8 cellular contexts compared by ENCODE assay signal in the genomic region with DNA sequence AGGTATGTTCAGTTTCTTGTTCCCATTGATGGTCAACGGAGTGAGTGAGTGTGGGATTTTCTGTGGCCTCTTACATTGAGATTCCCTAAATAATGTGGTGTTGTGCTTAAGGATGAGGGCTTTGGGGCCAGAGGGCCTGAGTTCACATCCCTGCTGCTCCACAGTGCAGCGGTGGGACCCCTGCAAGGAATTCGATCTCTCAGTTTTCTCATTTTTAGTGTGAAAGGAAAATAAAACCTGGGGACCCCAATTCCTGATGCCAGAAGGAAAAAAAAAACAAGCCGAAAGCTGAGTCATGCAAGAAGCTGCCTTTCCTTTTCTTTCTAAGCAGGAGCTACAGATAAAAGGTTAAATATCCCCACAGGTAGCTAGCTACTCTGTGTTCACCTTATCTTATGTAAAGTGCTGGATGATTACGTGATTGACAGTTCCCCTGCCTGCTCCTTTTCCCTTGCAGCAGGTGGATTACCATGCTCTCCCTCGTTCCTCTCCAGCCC.
DNase-seq lines count a peak whose midpoint lies in the region; ATAC-seq and TF ChIP-seq lines count a peak whose summit lies in the region.

No MANE protein-coding gene starts in this region.

- intact Hi-C loops in Panc1 (cut with micrococcal nuclease; ENCODE audit: unreplicated experiment) (no loop called here), esophagus muscularis mucosa (cut with DNase I) (no loop called here), mucosa of descending colon (cut with DNase I, micrococcal nuclease) (no loop called here)

- H3K27ac ChIP-seq in Panc1 (ENCODE audit: low read length): peak overlapping the region; percentile 46
- peak overlapping the region; percentile 42 to 56 (median 50) for H3K27ac ChIP-seq in esophagus muscularis mucosa (replicated peaks in 1 of 4)
- H3K27ac ChIP-seq in skeletal muscle tissue (ENCODE audit: low read depth, low read length): peak overlapping the region; percentile 21

- TF ChIP-seq CTCF in Panc1 (IDR thresholded peaks at IDR 0.05): no peak
- no peak for TF ChIP-seq CTCF in esophagus muscularis mucosa (IDR thresholded peaks at IDR 0.05)
- no peak for TF ChIP-seq CTCF in mucosa of descending colon (IDR thresholded peaks at IDR 0.05)

- ATAC-seq in GM18867 (IDR thresholded peaks at IDR 0.05; ENCODE audit: unreplicated experiment) (peak; percentile 20), Panc1 (no peak), mucosa of descending colon (no peak), esophagus mucosa (no peak), HG03196 (IDR thresholded peaks at IDR 0.05; ENCODE audit: unreplicated experiment) (no peak), HG03025 (IDR thresholded peaks at IDR 0.05; ENCODE audit: low FRiP score, unreplicated experiment) (no peak)

- in situ Hi-C loops in Panc1 (cut with HindIII; ENCODE audit: low pct_unique_long_range_greater_than_20kb, low sequenced_read_pairs): no loop called here

- DNase-seq in Panc1 (ENCODE audit: low read depth, low spot score): no peak
- DNase-seq in esophagus muscularis mucosa (ENCODE audit: extremely low spot score): no peak
- no peak for DNase-seq in mucosa of descending colon

- no peak for TF ChIP-seq POLR2A in esophagus muscularis mucosa (IDR thresholded peaks at IDR 0.05; ENCODE audit: low read depth)

- WGBS in esophagus muscularis mucosa: 74% methylated on average over 6 of the region's 6 CpGs

- POLR2A ChIA-PET in Panc1 (lab: Charles Lee): no interaction called here

- H3K4me3 ChIP-seq in Panc1 (ENCODE audit: low read depth in 2 of 2, low read length in 2 of 2): peak overlapping the region; percentile 15 to 29; a peak in 3 of 4 replicates
- peak overlapping the region; percentile 10 to 46 (median 41) for H3K4me3 ChIP-seq in esophagus muscularis mucosa
- peak overlapping the region; percentile 6 to 38 (median 22) for H3K4me3 ChIP-seq in skeletal muscle tissue (ENCODE audit: low read length in 3 of 3)
- no peak overlapping the region for H3K4me3 ChIP-seq in mucosa of descending colon

- peak overlapping the region in 1 of 3 donors; percentile 35 for H3K9ac ChIP-seq in skeletal muscle tissue (ENCODE audit: low read depth in 1 of 3, low read length in 3 of 3)

- TF ChIP-seq EP300 in esophagus muscularis mucosa (IDR thresholded peaks at IDR 0.05): no peak

- H3K27me3 ChIP-seq in Panc1 (ENCODE audit: control insufficient read depth, insufficient read depth, low read length) (no peaks in the 10 kb centered on the region), esophagus muscularis mucosa (no peaks in the 10 kb centered on the region), skeletal muscle tissue (ENCODE audit: control insufficient read depth in 3 of 3, insufficient read depth in 3 of 3, low read length in 3 of 3) (no peaks in the 10 kb centered on the region)

- H3K4me1 ChIP-seq in Panc1 (ENCODE audit: control insufficient read depth, insufficient read depth, low read length): peaks cover 16% of the 10 kb centered on the region
- peaks cover 18 to 24% (median 21%) of the 10 kb centered on the region in 4 donors for H3K4me1 ChIP-seq in esophagus muscularis mucosa
- peaks cover 14 to 23% (median 16%) of the 10 kb centered on the region in 3 donors for H3K4me1 ChIP-seq in skeletal muscle tissue (ENCODE audit: control insufficient read depth in 3 of 3, insufficient read depth in 3 of 3, low read length in 3 of 3)
- no peaks in the 10 kb centered on the region for H3K4me1 ChIP-seq in mucosa of descending colon (ENCODE audit: low read depth)

- no TSS peak for BruUV-seq in Panc1 (replicated peaks; lab: Mats Ljungman, UMichigan)

- CTCF ChIA-PET in Panc1 (lab: Charles Lee): no interaction called here

- H3K9me3 ChIP-seq in Panc1 (ENCODE audit: control insufficient read depth, insufficient read depth, low read depth, low read length): no peaks in the 10 kb centered on the region
- H3K9me3 ChIP-seq in esophagus muscularis mucosa: no peaks in the 10 kb centered on the region
- no peaks in the 10 kb centered on the region for H3K9me3 ChIP-seq in skeletal muscle tissue (ENCODE audit: control insufficient read depth in 3 of 3, low read length in 3 of 3)
- no peaks in the 10 kb centered on the region for H3K9me3 ChIP-seq in mucosa of descending colon

- H3K36me3 ChIP-seq in Panc1 (ENCODE audit: control insufficient read depth, insufficient read depth, low read length) (no peaks in the 10 kb centered on the region), esophagus muscularis mucosa (no peaks in the 10 kb centered on the region), skeletal muscle tissue (ENCODE audit: control insufficient read depth in 3 of 3, insufficient read depth in 3 of 3, low read length in 3 of 3) (peaks cover 0 to 4% (median 0%) of the 10 kb centered on the region in 3 donors), mucosa of descending colon (ENCODE audit: low read depth) (no peaks in the 10 kb centered on the region)
